ENCODE assay signal across 8 cellular contexts in the genomic region with DNA sequence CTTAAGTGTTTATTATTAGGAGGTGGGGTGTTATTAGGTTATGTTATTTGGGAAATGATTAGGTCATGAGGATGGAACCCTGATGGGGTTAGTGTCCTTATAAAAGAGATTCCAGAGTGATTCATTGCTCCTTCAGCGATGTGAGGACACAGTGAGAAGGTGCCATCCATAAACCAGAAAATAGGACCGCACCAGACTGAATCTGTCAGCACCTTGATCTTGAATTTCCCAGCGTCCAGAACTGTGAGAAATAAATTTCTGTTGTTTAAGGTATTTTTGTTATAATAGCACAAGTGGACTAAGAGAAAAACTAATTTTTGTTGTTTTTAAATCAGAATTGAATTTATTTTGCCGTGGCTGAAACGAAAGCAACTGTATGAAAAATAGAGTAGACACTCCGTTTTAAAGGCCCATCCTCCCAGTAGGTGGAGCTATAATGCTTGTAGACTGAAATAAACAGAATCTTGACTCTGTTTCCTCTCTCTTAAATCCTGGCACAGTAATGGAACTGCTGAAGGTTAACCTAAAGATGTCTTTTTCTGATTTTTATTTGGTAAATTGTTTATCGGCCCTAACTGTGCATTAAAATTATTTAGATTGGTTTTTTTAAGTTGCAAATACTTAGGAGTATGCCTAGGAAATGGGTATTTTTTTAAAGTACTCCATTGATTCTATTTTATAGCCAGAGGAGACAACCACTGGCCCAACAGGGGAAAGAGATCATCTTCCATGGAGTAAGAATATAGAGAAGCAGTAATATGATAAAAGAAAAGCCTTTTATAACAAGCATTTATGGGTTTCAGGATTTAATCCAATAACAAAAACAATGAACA.
DNase-seq lines count a peak whose midpoint lies in the region; ATAC-seq and TF ChIP-seq lines count a peak whose summit lies in the region.

No MANE protein-coding gene starts in this region.

- peak overlapping the region; percentile 10 for H3K4me2 ChIP-seq in mesenchymal stem cell (ENCODE audit: low read length, poor library complexity, severe bottlenecking)

- H2AFZ ChIP-seq in mesenchymal stem cell (ENCODE audit: low read depth, low read length): no peak overlapping the region

- no peak overlapping the region for H3K14ac ChIP-seq in mesenchymal stem cell (ENCODE audit: low read length in 2 of 2)

- H4K91ac ChIP-seq in mesenchymal stem cell (ENCODE audit: low read length): no peak overlapping the region

- peak; percentile 84 for ATAC-seq in GM21786 (IDR thresholded peaks at IDR 0.05; ENCODE audit: unreplicated experiment)
- peak; percentile 78 for ATAC-seq in upper lobe of right lung

- H3K23ac ChIP-seq in mesenchymal stem cell (ENCODE audit: low read length in 2 of 2): no peak overlapping the region

- H3K27ac ChIP-seq in mesenchymal stem cell (ENCODE audit: low read length, poor library complexity, severe bottlenecking) (no peak overlapping the region), upper lobe of right lung (no peak overlapping the region)

- no peak overlapping the region for H3K4ac ChIP-seq in mesenchymal stem cell (ENCODE audit: low read depth in 1 of 2, low read length in 2 of 2)

- TF ChIP-seq CTCF in upper lobe of right lung (IDR thresholded peaks at IDR 0.05): peak; percentile 65

- WGBS in mesenchymal stem cell: 31% methylated on average over 5 of the region's 7 CpGs

- H2BK15ac ChIP-seq in mesenchymal stem cell (ENCODE audit: low read depth, poor library complexity, severe bottlenecking): no peak overlapping the region

- H2BK12ac ChIP-seq in mesenchymal stem cell (ENCODE audit: low read length in 2 of 2): no peak overlapping the region

- DNase-seq in activated T-cell treated with anti-CD3 and anti-CD28 coated beads for 24 hours (ENCODE audit: low read depth) (peak; percentile 7), KG1 (lab: John Stamatoyannopoulos, UW) (peak; percentile 20), SK-N-DZ (ENCODE audit: low spot score) (peak; percentile 20), dermis blood vessel endothelial cell (peak; percentile 71), mesenchymal stem cell (peak; percentile 66), upper lobe of right lung (no peak)
- no peak for DNase-seq in activated T-cell treated with anti-CD3 and anti-CD28 coated beads, Interleukin-2, amount 50 U/mL, for 48 hours

- H3K9ac ChIP-seq in mesenchymal stem cell (ENCODE audit: low read length): peak overlapping the region; percentile 88

- H2BK5ac ChIP-seq in mesenchymal stem cell (ENCODE audit: low read depth, low read length, poor library complexity, severe bottlenecking): no peak overlapping the region

- H3K9me3 ChIP-seq in mesenchymal stem cell (ENCODE audit: control insufficient read depth, low read length) (no peaks in the 10 kb centered on the region), upper lobe of right lung (no peaks in the 10 kb centered on the region)

- no peaks in the 10 kb centered on the region for H3K4me1 ChIP-seq in mesenchymal stem cell (ENCODE audit: control insufficient read depth, insufficient read depth, low read depth, low read length)
- no peaks in the 10 kb centered on the region for H3K4me1 ChIP-seq in upper lobe of right lung

- H2BK120ac ChIP-seq in mesenchymal stem cell (ENCODE audit: low read depth, low read length): no peak overlapping the region

- intact Hi-C loops in upper lobe of right lung (cut with DNase I): no loop called here

- H3K36me3 ChIP-seq in mesenchymal stem cell (ENCODE audit: control insufficient read depth in 1 of 2, insufficient read depth in 2 of 2, low read depth in 1 of 2, low read length in 2 of 2): no peaks in the 10 kb centered on the region
- no peaks in the 10 kb centered on the region for H3K36me3 ChIP-seq in upper lobe of right lung

- no peaks in the 10 kb centered on the region for H3K27me3 ChIP-seq in mesenchymal stem cell (ENCODE audit: control insufficient read depth in 1 of 2, insufficient read depth in 1 of 2, low read length in 2 of 2)
- no peaks in the 10 kb centered on the region for H3K27me3 ChIP-seq in upper lobe of right lung

- peak overlapping the region in 1 of 2 experiments; percentile 80 for H3K4me3 ChIP-seq in mesenchymal stem cell (ENCODE audit: insufficient read depth in 1 of 2, low read depth in 1 of 2, low read length in 2 of 2)
- peak overlapping the region; percentile 46 for H3K4me3 ChIP-seq in upper lobe of right lung

- no peak overlapping the region for H2AK5ac ChIP-seq in mesenchymal stem cell (ENCODE audit: low read length, severe bottlenecking)

- H3K18ac ChIP-seq in mesenchymal stem cell (ENCODE audit: low read depth in 1 of 2, low read length in 2 of 2): no peak overlapping the region

- no peaks in the 10 kb centered on the region for H3K79me1 ChIP-seq in mesenchymal stem cell (replicated peaks; ENCODE audit: low read length, poor library complexity, severe bottlenecking)

- H4K8ac ChIP-seq in mesenchymal stem cell (ENCODE audit: low read length): no peak overlapping the region

Comparison
In these comparisons a context has a peak if more than half of its experiments do, and no peak if none do; other contexts are left out.
1. DNase-seq: peak in activated T-cell treated with anti-CD3 and anti-CD28 coated beads for 24 hours (single experiment), KG1 (single experiment), SK-N-DZ (single experiment), dermis blood vessel endothelial cell (single experiment) and mesenchymal stem cell (single experiment); none in activated T-cell treated with anti-CD3 and anti-CD28 coated beads, Interleukin-2, amount 50 U/mL, for 48 hours (0 of 2) and upper lobe of right lung (single experiment).